Comparison of ENCODE assay signal across 23 cellular contexts in genomic region chr1:186557147-186557777, GRCh38.
DNase-seq lines count a peak whose midpoint lies in the region; ATAC-seq, FAIRE-seq and TF ChIP-seq lines count a peak whose summit lies in the region.
"Had no signal": no experiment of that assay in that cellular context is flagged by ENCODE, and none has a peak within 500 bp of the region (broad histone marks: within the 10 kb centered on the region; RNA-seq: fewer than 3 reads in every experiment).

No MANE protein-coding gene starts in this region.

- TF ChIP-seq EP300 in K562 (IDR thresholded peaks at IDR 0.05; ENCODE audit: low read length), result no peak

- FAIRE-seq in TTC549 (lab: Jason Lieb, UNC), result peak; percentile 86
- FAIRE-seq in K562 (lab: Jason Lieb, UNC), result no peak
- FAIRE-seq in frontal cortex (lab: Jason Lieb, UNC), result peak; percentile 39
- FAIRE-seq: A204.1, G401.6, GM12891, GM19239 had no signal

- intact Hi-C loops in K562 (cut with micrococcal nuclease), result no loop called here

- no peaks in the 10 kb centered on the region for H3K4me1 ChIP-seq in K562 (replicated peaks in 1 of 2; ENCODE audit: control insufficient read depth in 2 of 2, insufficient read depth in 2 of 2, low read length in 2 of 2)
- H3K4me1 ChIP-seq: BE2C, BLaER1 had no signal

- WGBS in K562 (ENCODE audit: insufficient coverage, low coverage, missing lambda C conversion rate), result 0% methylated on average over 1 of the region's 2 CpGs

- in situ Hi-C loops in K562 (cut with MboI), result no loop called here

- TF ChIP-seq POLR2A in K562 (conservative IDR thresholded peaks at IDR 0.05), result no peak

- no peak for DNase-seq in K562 (ENCODE audit: extremely low read depth in 1 of 4, low spot score in 3 of 4)
- no peak for DNase-seq in frontal cortex (ENCODE audit: low spot score in 2 of 2)
- no peak for DNase-seq in dermis blood vessel endothelial cell
- DNase-seq: 8988T; ACHN; BE2C; C1 segment of cervical spinal cord; CD4-positive, alpha-beta memory T cell; CD4-positive, CD25-positive, alpha-beta regulatory T cell; CD8-positive, alpha-beta memory T cell; COR-L47; DMS 273 treated with DMSO at 0.1 percent for 48 hours; DMS153; DMS53; DMS79; GF-D8 had no signal

- no peak overlapping the region for H3K4me3 ChIP-seq in K562
- H3K4me3 ChIP-seq: BLaER1 had no signal

- no peak for TF ChIP-seq RAD21 in K562 (CRISPR knock-in tag; conservative IDR thresholded peaks at IDR 0.05 in 1 of 2, IDR thresholded peaks at IDR 0.05 in 1 of 2)

- H3K79me2 ChIP-seq in K562 (ENCODE audit: control insufficient read depth, insufficient read depth, low read length), result no peaks in the 10 kb centered on the region

- H3K36me3 ChIP-seq in K562 (ENCODE audit: control insufficient read depth, insufficient read depth, low read length), result no peaks in the 10 kb centered on the region
- H3K36me3 ChIP-seq: BE2C, BLaER1 had no signal

- H3K9me3 ChIP-seq in K562 (replicated peaks; ENCODE audit: control insufficient read depth, insufficient read depth, low read depth, low read length), result no peaks in the 10 kb centered on the region
- H3K9me3 ChIP-seq: BE2C, BLaER1 had no signal

- CTCF ChIA-PET in K562 (lab: Yijun Ruan, JAX; ENCODE audit: low intra/inter-chr PET ratio), result no interaction called here

- no peaks in the 10 kb centered on the region for H3K27me3 ChIP-seq in K562 (ENCODE audit: control insufficient read depth in 2 of 2, insufficient read depth in 2 of 2, low read length in 2 of 2)
- H3K27me3 ChIP-seq: BE2C, BLaER1 had no signal

- no peaks in the 10 kb centered on the region for H3K9me1 ChIP-seq in K562 (ENCODE audit: control insufficient read depth, insufficient read depth, low read length)

- no peaks in the 10 kb centered on the region for H4K20me1 ChIP-seq in K562 (replicated peaks; ENCODE audit: control insufficient read depth, insufficient read depth, low read length)
- H4K20me1 ChIP-seq: BLaER1 had no signal

- no TSS peak for BruUV-seq in K562 (replicated peaks; lab: Mats Ljungman, UMichigan)

- H2AFZ ChIP-seq in K562 (ENCODE audit: low read depth, low read length), result no peak overlapping the region

- ATAC-seq in K562 (no peak), GM19452 (IDR thresholded peaks at IDR 0.05; ENCODE audit: unreplicated experiment) (no peak)

- TF ChIP-seq CTCF in K562 (IDR thresholded peaks at IDR 0.05 in 2 of 3, conservative IDR thresholded peaks at IDR 0.05 in 1 of 3; ENCODE audit: insufficient read depth in 2 of 3, low read depth in 1 of 3, low read length in 3 of 3), result no peak

- H3K9ac ChIP-seq in K562 (ENCODE audit: insufficient read depth in 1 of 2, low read depth in 2 of 2, low read length in 2 of 2), result no peak overlapping the region
- H3K9ac ChIP-seq: BLaER1 had no signal

- POLR2A ChIA-PET in K562 (lab: Yijun Ruan, JAX), result no interaction called here

- H3K27ac ChIP-seq in K562 (ENCODE audit: extremely low read depth, low read depth, low read length), result no peak overlapping the region
- H3K27ac ChIP-seq: BLaER1 had no signal

- H3K4me2 ChIP-seq in K562 (ENCODE audit: insufficient read depth, low read length), result no peak overlapping the region
- H3K4me2 ChIP-seq: BLaER1 had no signal

TF ChIP-seq in K562, 482 proteins besides CTCF, POLR2A, EP300 and RAD21:
- TF ChIP-seq ZNF830 (CRISPR knock-in tag; IDR thresholded peaks at IDR 0.05) (no peak), PCBP1 (IDR thresholded peaks at IDR 0.05; ENCODE audit: low read depth, low read length, poor library complexity, severe bottlenecking) (peak; percentile 87), CHD1 (IDR thresholded peaks at IDR 0.05; ENCODE audit: low read length) (no peak), PCBP2 (IDR thresholded peaks at IDR 0.05; ENCODE audit: low read depth, low read length, poor library complexity, severe bottlenecking) (peak; percentile 100), ZFP36 (IDR thresholded peaks at IDR 0.05; ENCODE audit: low read depth, low read length, partially characterized antibody) (no peak), MEF2D (tag; conservative IDR thresholded peaks at IDR 0.05; ENCODE audit: low read depth) (no peak), ERF (CRISPR knock-in tag; IDR thresholded peaks at IDR 0.05) (no peak), HNRNPK (IDR thresholded peaks at IDR 0.05; ENCODE audit: low read depth, low read length, poor library complexity, severe bottlenecking) (peak; percentile 93), TBP (optimal IDR thresholded peaks at IDR 0.05; ENCODE audit: low read depth, low read length) (no peak), NCOA6 (IDR thresholded peaks at IDR 0.05) (no peak)
- TF ChIP-seq, protein P1, sequence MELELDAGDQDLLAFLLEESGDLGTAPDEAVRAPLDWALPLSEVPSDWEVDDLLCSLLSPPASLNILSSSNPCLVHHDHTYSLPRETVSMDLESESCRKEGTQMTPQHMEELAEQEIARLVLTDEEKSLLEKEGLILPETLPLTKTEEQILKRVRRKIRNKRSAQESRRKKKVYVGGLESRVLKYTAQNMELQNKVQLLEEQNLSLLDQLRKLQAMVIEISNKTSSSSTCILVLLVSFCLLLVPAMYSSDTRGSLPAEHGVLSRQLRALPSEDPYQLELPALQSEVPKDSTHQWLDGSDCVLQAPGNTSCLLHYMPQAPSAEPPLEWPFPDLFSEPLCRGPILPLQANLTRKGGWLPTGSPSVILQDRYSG (tag; conservative IDR thresholded peaks at IDR 0.05; ENCODE audit: low read depth), result no peak
- TF ChIP-seq, protein P2, sequence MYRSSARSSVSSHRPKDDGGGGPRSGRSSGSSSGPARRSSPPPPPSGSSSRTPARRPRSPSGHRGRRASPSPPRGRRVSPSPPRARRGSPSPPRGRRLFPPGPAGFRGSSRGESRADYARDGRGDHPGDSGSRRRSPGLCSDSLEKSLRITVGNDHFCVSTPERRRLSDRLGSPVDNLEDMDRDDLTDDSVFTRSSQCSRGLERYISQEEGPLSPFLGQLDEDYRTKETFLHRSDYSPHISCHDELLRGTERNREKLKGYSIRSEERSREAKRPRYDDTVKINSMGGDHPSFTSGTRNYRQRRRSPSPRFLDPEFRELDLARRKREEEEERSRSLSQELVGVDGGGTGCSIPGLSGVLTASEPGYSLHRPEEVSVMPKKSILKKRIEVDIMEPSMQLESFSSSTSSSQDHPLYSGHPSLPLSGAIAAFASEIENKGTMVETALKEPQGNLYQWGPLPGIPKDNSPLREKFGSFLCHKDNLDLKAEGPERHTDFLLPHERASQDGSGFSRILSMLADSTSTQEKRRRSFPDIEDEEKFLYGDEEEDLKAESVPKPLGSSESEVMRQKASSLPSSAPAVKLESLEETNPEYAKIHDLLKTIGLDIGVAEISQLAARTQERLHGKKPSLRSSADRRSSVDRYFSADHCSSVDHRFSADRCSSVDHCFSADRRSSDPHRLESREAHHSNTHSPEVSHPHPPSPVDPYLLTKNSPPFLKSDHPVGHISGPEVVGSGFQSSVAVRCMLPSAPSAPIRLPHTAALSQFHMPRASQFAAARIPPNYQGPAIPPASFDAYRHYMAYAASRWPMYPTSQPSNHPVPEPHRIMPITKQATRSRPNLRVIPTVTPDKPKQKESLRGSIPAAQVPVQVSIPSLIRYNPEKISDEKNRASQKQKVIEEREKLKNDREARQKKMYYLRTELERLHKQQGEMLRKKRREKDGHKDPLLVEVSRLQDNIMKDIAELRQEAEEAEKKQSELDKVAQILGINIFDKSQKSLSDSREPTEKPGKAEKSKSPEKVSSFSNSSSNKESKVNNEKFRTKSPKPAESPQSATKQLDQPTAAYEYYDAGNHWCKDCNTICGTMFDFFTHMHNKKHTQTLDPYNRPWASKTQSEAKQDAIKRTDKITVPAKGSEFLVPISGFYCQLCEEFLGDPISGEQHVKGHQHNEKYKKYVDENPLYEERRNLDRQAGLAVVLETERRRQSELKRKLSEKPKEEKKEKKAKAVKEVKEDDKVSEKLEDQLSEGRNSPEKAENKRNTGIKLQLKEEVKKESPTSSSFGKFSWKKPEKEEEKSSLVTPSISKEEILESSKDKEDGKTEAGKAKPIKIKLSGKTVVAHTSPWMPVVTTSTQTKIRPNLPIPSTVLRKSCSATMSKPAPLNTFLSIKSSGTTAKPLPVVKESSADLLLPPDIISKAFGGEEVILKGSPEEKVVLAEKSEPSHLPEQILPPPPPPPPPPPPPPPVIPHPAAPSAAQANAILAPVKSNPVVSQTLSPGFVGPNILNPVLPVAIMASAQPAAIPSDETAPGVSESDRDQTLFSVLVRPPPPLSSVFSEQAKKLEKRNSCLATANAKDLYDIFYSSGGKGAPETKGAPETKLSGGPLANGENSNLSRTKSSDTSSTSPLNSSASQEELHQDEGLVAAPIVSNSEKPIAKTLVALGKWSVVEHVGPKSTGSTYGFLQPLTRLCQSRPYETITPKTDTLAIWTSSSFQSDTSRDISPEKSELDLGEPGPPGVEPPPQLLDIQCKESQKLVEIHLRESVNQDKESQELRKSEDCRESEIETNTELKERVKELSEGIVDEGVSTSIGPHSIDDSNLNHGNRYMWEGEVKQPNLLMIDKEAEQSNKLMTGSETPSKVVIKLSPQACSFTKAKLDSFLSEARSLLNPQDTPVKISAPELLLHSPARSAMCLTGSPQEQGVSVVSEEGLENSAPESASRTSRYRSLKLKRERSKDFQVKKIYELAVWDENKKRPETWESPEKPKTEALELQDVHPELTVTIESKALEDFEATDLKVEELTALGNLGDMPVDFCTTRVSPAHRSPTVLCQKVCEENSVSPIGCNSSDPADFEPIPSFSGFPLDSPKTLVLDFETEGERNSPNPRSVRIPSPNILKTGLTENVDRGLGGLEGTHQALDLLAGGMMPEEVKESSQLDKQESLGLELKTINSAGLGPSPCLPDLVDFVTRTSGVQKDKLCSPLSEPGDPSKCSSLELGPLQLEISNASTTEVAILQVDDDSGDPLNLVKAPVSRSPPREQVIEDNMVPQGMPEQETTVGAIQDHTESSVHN (IDR thresholded peaks at IDR 0.05; ENCODE audit: borderline replicate concordance in 1 of 2, low read depth in 1 of 2), result no peak
